In the genomic region with DNA sequence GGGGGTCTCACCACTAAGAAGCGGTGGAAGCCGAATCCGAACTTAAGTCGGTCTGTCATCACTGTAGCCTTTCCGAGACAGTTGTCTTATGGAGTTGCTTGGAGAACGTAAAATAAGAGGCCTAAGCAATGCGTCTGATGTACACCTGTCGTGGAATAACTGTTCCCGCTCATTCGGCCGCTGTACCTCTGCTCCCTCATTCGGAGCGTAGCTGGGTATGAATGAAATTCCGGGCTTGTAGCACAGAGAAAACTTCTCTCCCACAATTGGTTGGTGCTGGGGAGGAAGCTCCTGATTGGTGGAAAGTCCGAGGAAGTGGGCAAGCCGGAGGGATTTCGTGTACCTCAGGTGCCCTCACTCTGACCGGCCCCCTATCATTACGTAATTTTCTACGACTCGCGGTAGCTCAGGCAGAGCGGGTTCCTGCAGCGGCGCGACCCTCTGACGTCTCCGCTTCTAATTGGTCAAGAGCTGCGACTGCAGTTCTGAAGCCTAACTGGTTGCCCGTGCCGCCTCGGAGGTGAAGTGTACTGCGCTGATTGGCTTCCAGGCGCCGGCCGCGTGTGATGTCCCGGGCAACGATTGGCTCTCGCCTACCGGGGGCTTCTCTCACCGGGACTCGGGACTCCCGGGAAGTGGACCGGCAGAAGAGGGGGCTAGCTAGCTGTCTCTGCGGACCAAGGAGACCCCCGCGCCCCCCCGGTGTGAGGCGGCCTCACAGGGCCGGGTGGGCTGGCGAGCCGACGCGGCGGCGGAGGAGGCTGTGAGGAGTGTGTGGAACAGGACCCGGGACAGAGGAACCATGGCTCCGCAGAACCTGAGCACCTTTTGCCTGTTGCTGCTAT, we compare ENCODE assay signal across 8 cellular contexts. TPM values are rescaled to one million over a fixed set of nuclear protein-coding genes. Genes with fewer than 3 reads are reported as not detected.
A peak's percentile ranks its signal among the peaks of the same experiment; 100 is the strongest.
DNase-seq lines count a peak whose midpoint lies in the region; ATAC-seq and TF ChIP-seq lines count a peak whose summit lies in the region.

DNAJB11 (plus strand) TSS at position 625 of the 845 bp plus-strand sequence; CDS start at position 803, 178 bp downstream.

- ATAC-seq in GM19395 (IDR thresholded peaks at IDR 0.05; ENCODE audit: unreplicated experiment) (peak; percentile 85), HG03565 (IDR thresholded peaks at IDR 0.05; ENCODE audit: unreplicated experiment) (peak; percentile 83), left lobe of liver (peak; percentile 81)

- H3K9me3 Mint-ChIP-seq in dendritic cell treated with granulocyte-macrophage colony-stimulating factor and Interleukin-4, amounts not matched to agents 40 ng/mL and 50 ng/mL, for 4 days, result no peaks in the 10 kb centered on the region

- H3K4me3 Mint-ChIP-seq in dendritic cell treated with granulocyte-macrophage colony-stimulating factor and Interleukin-4, amounts not matched to agents 40 ng/mL and 50 ng/mL, for 4 days, result peak within 1 kb of the TSS; percentile 86

- peaks cover 53% of the 10 kb centered on the region for H3K4me1 Mint-ChIP-seq in dendritic cell treated with granulocyte-macrophage colony-stimulating factor and Interleukin-4, amounts not matched to agents 40 ng/mL and 50 ng/mL, for 4 days (ENCODE audit: low read depth)

- H3K27ac Mint-ChIP-seq in dendritic cell treated with granulocyte-macrophage colony-stimulating factor and Interleukin-4, amounts not matched to agents 40 ng/mL and 50 ng/mL, for 4 days, result peak within 1 kb of the TSS; percentile 96

- no peak for TF ChIP-seq CTCF in C4-2B (conservative IDR thresholded peaks at IDR 0.05)

- DNase-seq in NCI-H774 (lab: John Stamatoyannopoulos, UW) (peak; percentile 100), left lobe of liver (ENCODE audit: low spot score) (peak; percentile 100)
- DNase-seq in activated CD4-positive, alpha-beta T cell treated with anti-CD3 and anti-CD28 coated beads, Interleukin-2, amount 50 U/mL, for 4 hours, result peak; percentile 97 to 98
- DNase-seq in stimulated activated CD4-positive, alpha-beta T cell treated with anti-CD3 and anti-CD28 coated beads, Interleukin-2, amount 100 ng/mL, for 4 hours (ENCODE audit: low read depth), result peak; percentile 98

- no peaks in the 10 kb centered on the region for H3K27me3 Mint-ChIP-seq in dendritic cell treated with granulocyte-macrophage colony-stimulating factor and Interleukin-4, amounts not matched to agents 40 ng/mL and 50 ng/mL, for 4 days

- H3K27ac ChIP-seq in C4-2B, result peak within 1 kb of the TSS; percentile 78

- peaks cover 55% of the 10 kb centered on the region for H3K36me3 Mint-ChIP-seq in dendritic cell treated with granulocyte-macrophage colony-stimulating factor and Interleukin-4, amounts not matched to agents 40 ng/mL and 50 ng/mL, for 4 days (ENCODE audit: low read depth)

- intact Hi-C loops in dendritic cell treated with granulocyte-macrophage colony-stimulating factor and Interleukin-4, amounts not matched to agents 40 ng/mL and 50 ng/mL, for 4 days (cut with micrococcal nuclease), result loop anchor here (5.0 to 10.0 kb wide), 2 partner anchors 212 to 476 kb away; partner anchors contain the start of gene EIF4A2

RNA-seq across cellular contexts. Expression of gene DNAJB11, which starts in this region (rescaled TPM):
- 35.3 TPM for total RNA-seq in left lobe of liver

Comparison
In these comparisons a context has a peak if more than half of its experiments do, and no peak if none do; other contexts are left out.
1. Peak in every context shown above with its lines: DNase-seq, ATAC-seq and H3K27ac ChIP-seq.